24 cellular contexts compared by ENCODE assay signal in genomic region chr3:71858493-71859127, GRCh38.
DNase-seq lines count a peak whose midpoint lies in the region; ATAC-seq and TF ChIP-seq lines count a peak whose summit lies in the region.
"Had no signal": no experiment of that assay in that cellular context is flagged by ENCODE, and none has a peak within 500 bp of the region (broad histone marks: within the 10 kb centered on the region; RNA-seq: fewer than 3 reads in every experiment).

No MANE protein-coding gene starts in this region.

- no peak overlapping the region for H3K4me3 Mint-ChIP-seq in activated CD4-positive, alpha-beta T cell treated with anti-CD3 and anti-CD28 coated beads, Interleukin-2, amount 10 ng/mL, durations not matched to agents 7 days and 5 days
- no peak overlapping the region for H3K4me3 Mint-ChIP-seq in WTC11
- H3K4me3 Mint-ChIP-seq: activated CD8-positive, alpha-beta T cell treated with anti-CD3 and anti-CD28 coated beads for 36 hours; CD8-positive, alpha-beta memory T cell; immature natural killer cell; memory B cell; stimulated activated naive CD8-positive, alpha-beta T cell treated with anti-CD3 and anti-CD28 coated beads, Interleukin-15, amount 100 ng/mL, for 72 hours had no signal

- H3K9me3 Mint-ChIP-seq in activated CD4-positive, alpha-beta T cell treated with anti-CD3 and anti-CD28 coated beads, Interleukin-2, amount 10 ng/mL, durations not matched to agents 7 days and 5 days: peaks cover 3% of the 10 kb centered on the region
- H3K9me3 Mint-ChIP-seq in WTC11: peaks cover 16% of the 10 kb centered on the region
- H3K9me3 Mint-ChIP-seq: activated T-helper 2 cell treated with anti-CD3 and anti-CD28 coated beads, Interferon-gamma antibody, Interleukin-2, Interleukin-4, amounts not matched to agents 10 μg/mL and 5 μg/mL and 100 μg/mL, durations not matched to agents 14 hours and 24 hours and 36 hours; CD8-positive, alpha-beta memory T cell; immature natural killer cell had no signal

- CTCF ChIA-PET in activated CD4-positive, alpha-beta T cell treated with anti-CD3 and anti-CD28 coated beads, Interleukin-2, amount 10 ng/mL, durations not matched to agents 7 days and 5 days (lab: Charles Lee): interaction anchor here (1.2 to 1.8 kb wide), 3 partner anchors 17 to 130 kb away, joined by 3 to 7 read pairs (median 6); no protein-coding TSS in a partner anchor
- CTCF ChIA-PET in WTC11 (lab: Charles Lee): interaction anchor here (1.0 to 3.4 kb wide), 7 partner anchors 15 to 148 kb away, joined by 3 to 53 read pairs (median 5); no protein-coding TSS in a partner anchor

- TF ChIP-seq CTCF in WTC11 (IDR thresholded peaks at IDR 0.05) (no peak), left lung (IDR thresholded peaks at IDR 0.05) (no peak)

- H3K27ac ChIP-seq in left lung: peak overlapping the region in 1 of 2 donors; percentile 76
- H3K27ac ChIP-seq: brain microvascular endothelial cell, gastroesophageal sphincter, hepatocyte had no signal

- H3K27me3 Mint-ChIP-seq in activated CD4-positive, alpha-beta T cell treated with anti-CD3 and anti-CD28 coated beads, Interleukin-2, amount 10 ng/mL, durations not matched to agents 7 days and 5 days: peaks cover 13% of the 10 kb centered on the region
- H3K27me3 Mint-ChIP-seq in WTC11 (ENCODE audit: low read depth): no peaks in the 10 kb centered on the region; the same call in 1 of the 2 replicates

- H3K4me1 ChIP-seq in left lung: peaks cover 0 to 18% of the 10 kb centered on the region in 2 donors
- H3K4me1 ChIP-seq: gastroesophageal sphincter had no signal

- DNase-seq in activated CD4-positive, alpha-beta T cell treated with anti-CD3 and anti-CD28 coated beads, Interleukin-2, amount 10 ng/mL, durations not matched to agents 7 days and 5 days: no peak
- DNase-seq in activated CD4-positive, alpha-beta T cell treated with anti-CD3 and anti-CD28 coated beads, Interleukin-2, amount 50 U/mL, for 4 hours: no peak
- DNase-seq in WTC11 (ENCODE audit: low spot score) (no peak), islet precursor cell (peak; percentile 71), NK-92 (lab: John Stamatoyannopoulos, UW; ENCODE audit: unreplicated experiment) (no peak), left lung (no peak), cerebellum (ENCODE audit: low spot score) (no peak), midbrain (lab: John Stamatoyannopoulos, UW) (no peak)
- DNase-seq: activated naive CD4-positive, alpha-beta T cell treated with anti-CD3 and anti-CD28 coated beads, Interleukin-2, amount 50 U/mL, for 16 hours; brain microvascular endothelial cell; dorsolateral prefrontal cortex; left colon; NCI-H146; stimulated activated CD4-positive, alpha-beta T cell treated with anti-CD3 and anti-CD28 coated beads, Interleukin-12 subunit alpha, Interleukin-12 subunit beta, amount 100 ng/mL, for 4 hours; stimulated activated CD4-positive, alpha-beta T cell treated with anti-CD3 and anti-CD28 coated beads, Interleukin-2, amount 100 ng/mL, for 48 hours; stimulated activated naive CD8-positive, alpha-beta T cell treated with anti-CD3 and anti-CD28 coated beads, Interleukin-15, amount 100 ng/mL, for 72 hours had no signal

- H3K36me3 ChIP-seq in left lung: no peaks in the 10 kb centered on the region
- H3K36me3 ChIP-seq: brain microvascular endothelial cell, gastroesophageal sphincter had no signal

- peak; percentile 67 for ATAC-seq in WTC11
- ATAC-seq in left lung: no peak
- ATAC-seq: gastroesophageal sphincter, sciatic nerve had no signal

- no peak overlapping the region for H3K4me3 ChIP-seq in left lung
- H3K4me3 ChIP-seq: dorsolateral prefrontal cortex, gastroesophageal sphincter, hepatocyte had no signal

- peaks cover 0 to 11% of the 10 kb centered on the region in 2 donors for H3K9me3 ChIP-seq in left lung

- peaks cover 2% of the 10 kb centered on the region for H3K36me3 Mint-ChIP-seq in activated CD4-positive, alpha-beta T cell treated with anti-CD3 and anti-CD28 coated beads, Interleukin-2, amount 10 ng/mL, durations not matched to agents 7 days and 5 days (ENCODE audit: low read depth)
- peaks cover 15% of the 10 kb centered on the region for H3K36me3 Mint-ChIP-seq in WTC11
- H3K36me3 Mint-ChIP-seq: CD8-positive, alpha-beta memory T cell; immature natural killer cell had no signal

- peak overlapping the region; percentile 25 for H3K27ac Mint-ChIP-seq in activated CD4-positive, alpha-beta T cell treated with anti-CD3 and anti-CD28 coated beads, Interleukin-2, amount 10 ng/mL, durations not matched to agents 7 days and 5 days
- H3K27ac Mint-ChIP-seq in WTC11: peak overlapping the region; percentile 77; the same call in 1 of the 2 replicates
- H3K27ac Mint-ChIP-seq: activated CD8-positive, alpha-beta T cell treated with anti-CD3 and anti-CD28 coated beads for 36 hours; activated T-helper 2 cell treated with anti-CD3 and anti-CD28 coated beads, Interferon-gamma antibody, Interleukin-2, Interleukin-4, amounts not matched to agents 10 μg/mL and 5 μg/mL and 100 μg/mL, durations not matched to agents 14 hours and 24 hours and 36 hours; immature natural killer cell; memory B cell; stimulated activated naive CD8-positive, alpha-beta T cell treated with anti-CD3 and anti-CD28 coated beads, Interleukin-15, amount 100 ng/mL, for 72 hours had no signal

- intact Hi-C loops in left lung (cut with DNase I): no loop called here

- H3K4me1 Mint-ChIP-seq in activated CD4-positive, alpha-beta T cell treated with anti-CD3 and anti-CD28 coated beads, Interleukin-2, amount 10 ng/mL, durations not matched to agents 7 days and 5 days: peaks cover 10% of the 10 kb centered on the region
- H3K4me1 Mint-ChIP-seq in WTC11: peaks cover 27% of the 10 kb centered on the region
- H3K4me1 Mint-ChIP-seq: memory B cell had no signal

- POLR2A ChIA-PET in activated CD4-positive, alpha-beta T cell treated with anti-CD3 and anti-CD28 coated beads, Interleukin-2, amount 10 ng/mL, durations not matched to agents 7 days and 5 days (lab: Charles Lee): no interaction called here
- POLR2A ChIA-PET in WTC11 (lab: Charles Lee): interaction anchor here (0.6 to 1.0 kb wide), 2 partner anchors 73 to 130 kb away, joined by 3 to 4 read pairs; no protein-coding TSS in a partner anchor

- H3K27me3 ChIP-seq in left lung: peaks cover 4 to 16% of the 10 kb centered on the region in 2 donors
- H3K27me3 ChIP-seq: brain microvascular endothelial cell had no signal

TF ChIP-seq in WTC11, 78 proteins besides CTCF, POLR2A, EP300 and RAD21:
- no peak for TF ChIP-seq CBFB (CRISPR knock-in tag; IDR thresholded peaks at IDR 0.05; ENCODE audit: low read depth)
